In the genomic region with DNA sequence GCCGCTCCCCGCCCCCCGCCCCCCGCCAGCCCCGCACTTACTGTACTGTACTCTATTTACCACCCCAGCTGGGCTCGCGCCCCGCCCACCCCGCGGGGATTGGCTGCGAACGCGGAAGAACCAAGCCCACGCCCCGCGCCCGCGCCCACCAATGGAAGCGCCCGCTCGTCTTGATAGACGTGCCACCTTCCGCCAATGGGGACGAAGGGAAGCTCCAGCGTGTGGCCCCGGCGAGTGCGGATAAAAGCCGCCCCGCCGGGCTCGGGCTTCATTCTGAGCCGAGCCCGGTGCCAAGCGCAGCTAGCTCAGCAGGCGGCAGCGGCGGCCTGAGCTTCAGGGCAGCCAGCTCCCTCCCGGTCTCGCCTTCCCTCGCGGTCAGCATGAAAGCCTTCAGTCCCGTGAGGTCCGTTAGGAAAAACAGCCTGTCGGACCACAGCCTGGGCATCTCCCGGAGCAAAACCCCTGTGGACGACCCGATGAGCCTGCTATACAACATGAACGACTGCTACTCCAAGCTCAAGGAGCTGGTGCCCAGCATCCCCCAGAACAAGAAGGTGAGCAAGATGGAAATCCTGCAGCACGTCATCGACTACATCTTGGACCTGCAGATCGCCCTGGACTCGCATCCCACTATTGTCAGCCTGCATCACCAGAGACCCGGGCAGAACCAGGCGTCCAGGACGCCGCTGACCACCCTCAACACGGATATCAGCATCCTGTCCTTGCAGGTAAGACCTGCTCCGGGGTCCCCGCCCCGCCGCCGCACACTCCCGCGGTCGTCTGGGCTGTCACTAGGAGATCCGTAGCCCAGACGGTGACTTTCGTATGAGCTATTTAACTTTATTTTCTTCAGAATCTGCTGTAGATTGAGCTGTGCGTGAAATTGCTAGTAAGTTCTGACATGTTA, we compare ENCODE assay signal across 1 cellular context.
TF ChIP-seq lines count a peak whose summit lies in the region.

A gene with protein sequence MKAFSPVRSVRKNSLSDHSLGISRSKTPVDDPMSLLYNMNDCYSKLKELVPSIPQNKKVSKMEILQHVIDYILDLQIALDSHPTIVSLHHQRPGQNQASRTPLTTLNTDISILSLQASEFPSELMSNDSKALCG (plus strand): TSS at position 271 of the 907 bp plus-strand sequence. CDS start 110 bp downstream, at position 381.

TF ChIP-seq in K562, 482 proteins besides CTCF, POLR2A, EP300 and RAD21 (continued from another document and continues in another):
- TF ChIP-seq, protein P1, sequence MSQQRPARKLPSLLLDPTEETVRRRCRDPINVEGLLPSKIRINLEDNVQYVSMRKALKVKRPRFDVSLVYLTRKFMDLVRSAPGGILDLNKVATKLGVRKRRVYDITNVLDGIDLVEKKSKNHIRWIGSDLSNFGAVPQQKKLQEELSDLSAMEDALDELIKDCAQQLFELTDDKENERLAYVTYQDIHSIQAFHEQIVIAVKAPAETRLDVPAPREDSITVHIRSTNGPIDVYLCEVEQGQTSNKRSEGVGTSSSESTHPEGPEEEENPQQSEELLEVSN (IDR thresholded peaks at IDR 0.05; ENCODE audit: borderline replicate concordance in 1 of 2, extremely low read depth in 1 of 2, insufficient read depth in 1 of 2, insufficient read length in 1 of 2, low read depth in 1 of 2, low read length in 1 of 2, poor library complexity in 1 of 2, severe bottlenecking in 1 of 2) = peak in 1 of 2 experiments; percentile 63
- TF ChIP-seq POLR2AphosphoS5 (IDR thresholded peaks at IDR 0.05; ENCODE audit: control insufficient read depth, insufficient read depth, low read depth, low read length) (peak; percentile 94), YY1 (IDR thresholded peaks at IDR 0.05; ENCODE audit: borderline replicate concordance in 1 of 3, control insufficient read depth in 1 of 3, extremely low read depth in 1 of 3, insufficient read depth in 3 of 3, insufficient read length in 1 of 3, insufficient replicate concordance in 2 of 3, low read depth in 1 of 3, low read length in 2 of 3) (no peak), SUPT5H (IDR thresholded peaks at IDR 0.05) (peak; percentile 97), POLR2B (IDR thresholded peaks at IDR 0.05; ENCODE audit: low read depth, partially characterized antibody) (peak; percentile 97), TAF15 (IDR thresholded peaks at IDR 0.05; ENCODE audit: low read depth, low read length) (no peak), NFE2 (IDR thresholded peaks at IDR 0.05; ENCODE audit: low read depth) (no peak), ZNF174 (CRISPR knock-in tag; IDR thresholded peaks at IDR 0.05) (no peak), CHD2 (IDR thresholded peaks at IDR 0.05; ENCODE audit: low read depth, low read length) (peak; percentile 79), SNRNP70 (optimal IDR thresholded peaks at IDR 0.05; ENCODE audit: low read depth, low read length) (no peak), POLR2AphosphoS2 (IDR thresholded peaks at IDR 0.05; ENCODE audit: low read length) (peak; percentile 63; the same call in 1 of the 2 replicates), ETS2 (tag; IDR thresholded peaks at IDR 0.05; ENCODE audit: borderline replicate concordance, poor library complexity, severe bottlenecking) (no peak), PHF8 (IDR thresholded peaks at IDR 0.05; ENCODE audit: borderline replicate concordance, low read length) (peak; percentile 74; the same call in 1 of the 2 replicates), ZKSCAN3 (CRISPR knock-in tag; IDR thresholded peaks at IDR 0.05) (no peak), ZNF124 (CRISPR knock-in tag; IDR thresholded peaks at IDR 0.05) (no peak), ZNF408 (CRISPR knock-in tag; IDR thresholded peaks at IDR 0.05; ENCODE audit: low read depth) (no peak), ZNF24 (IDR thresholded peaks at IDR 0.05) (peak; percentile 52; the same call in 1 of the 2 replicates), SIX5 (IDR thresholded peaks at IDR 0.05; ENCODE audit: borderline replicate concordance in 1 of 2, insufficient read depth in 1 of 2, low read depth in 1 of 2, low read length in 2 of 2) (peak in 1 of 2 experiments; percentile 9; a peak in 1 of 4 replicates), U2AF1 (optimal IDR thresholded peaks at IDR 0.05; ENCODE audit: low read depth, low read length) (no peak), NELFE (IDR thresholded peaks at IDR 0.05; ENCODE audit: insufficient read depth, insufficient read length) (peak; percentile 84), SMAD1 (IDR thresholded peaks at IDR 0.05; ENCODE audit: low read depth, low read length, partially characterized antibody) (peak; percentile 83), KHSRP (IDR thresholded peaks at IDR 0.05) (no peak), THRAP3 (IDR thresholded peaks at IDR 0.05; ENCODE audit: borderline replicate concordance) (no peak), SNIP1 (IDR thresholded peaks at IDR 0.05; ENCODE audit: low read depth) (no peak), CHCHD3 (CRISPR knock-in tag; IDR thresholded peaks at IDR 0.05) (peak; percentile 55; the same call in 1 of the 2 replicates), C11orf30 (IDR thresholded peaks at IDR 0.05; ENCODE audit: low read depth) (no peak), RAD51 (IDR thresholded peaks at IDR 0.05; ENCODE audit: borderline replicate concordance, low read depth) (no peak), NR4A1 (CRISPR knock-in tag; IDR thresholded peaks at IDR 0.05) (0 out of 2 replicates have a peak, but pooled peaks have one; percentile 70), NR4A1 (tag; IDR thresholded peaks at IDR 0.05) (peak; percentile 38; the same call in 1 of the 2 replicates), NR2C1 (IDR thresholded peaks at IDR 0.05) (no peak), NR2C1 (tag; IDR thresholded peaks at IDR 0.05) (no peak), ZNF133 (CRISPR knock-in tag; IDR thresholded peaks at IDR 0.05) (no peak), FOXK2 (conservative IDR thresholded peaks at IDR 0.05 in 1 of 2, IDR thresholded peaks at IDR 0.05 in 1 of 2; ENCODE audit: low read depth in 2 of 2) (peak; percentile 11 to 41; a peak in 2 of 4 replicates), ZC3H4 (CRISPR knock-in tag; IDR thresholded peaks at IDR 0.05; ENCODE audit: borderline replicate concordance) (no peak)
- TF ChIP-seq, protein P2, sequence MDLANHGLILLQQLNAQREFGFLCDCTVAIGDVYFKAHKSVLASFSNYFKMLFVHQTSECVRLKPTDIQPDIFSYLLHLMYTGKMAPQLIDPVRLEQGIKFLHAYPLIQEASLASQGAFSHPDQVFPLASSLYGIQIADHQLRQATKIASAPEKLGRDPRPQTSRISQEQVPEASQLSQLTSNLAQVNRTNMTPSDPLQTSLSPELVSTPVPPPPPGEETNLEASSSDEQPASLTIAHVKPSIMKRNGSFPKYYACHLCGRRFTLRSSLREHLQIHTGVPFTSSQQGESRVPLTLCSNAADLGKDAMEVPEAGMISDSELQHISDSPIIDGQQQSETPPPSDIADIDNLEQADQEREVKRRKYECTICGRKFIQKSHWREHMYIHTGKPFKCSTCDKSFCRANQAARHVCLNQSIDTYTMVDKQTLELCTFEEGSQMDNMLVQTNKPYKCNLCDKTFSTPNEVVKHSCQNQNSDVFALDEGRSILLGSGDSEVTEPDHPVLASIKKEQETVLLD (IDR thresholded peaks at IDR 0.05) = no peak
- TF ChIP-seq, protein P3, sequence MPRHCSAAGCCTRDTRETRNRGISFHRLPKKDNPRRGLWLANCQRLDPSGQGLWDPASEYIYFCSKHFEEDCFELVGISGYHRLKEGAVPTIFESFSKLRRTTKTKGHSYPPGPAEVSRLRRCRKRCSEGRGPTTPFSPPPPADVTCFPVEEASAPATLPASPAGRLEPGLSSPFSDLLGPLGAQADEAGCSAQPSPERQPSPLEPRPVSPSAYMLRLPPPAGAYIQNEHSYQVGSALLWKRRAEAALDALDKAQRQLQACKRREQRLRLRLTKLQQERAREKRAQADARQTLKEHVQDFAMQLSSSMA (CRISPR knock-in tag; IDR thresholded peaks at IDR 0.05) = 0 out of 2 replicates have a peak, but pooled peaks have one; percentile 65
- TF ChIP-seq, protein P4, sequence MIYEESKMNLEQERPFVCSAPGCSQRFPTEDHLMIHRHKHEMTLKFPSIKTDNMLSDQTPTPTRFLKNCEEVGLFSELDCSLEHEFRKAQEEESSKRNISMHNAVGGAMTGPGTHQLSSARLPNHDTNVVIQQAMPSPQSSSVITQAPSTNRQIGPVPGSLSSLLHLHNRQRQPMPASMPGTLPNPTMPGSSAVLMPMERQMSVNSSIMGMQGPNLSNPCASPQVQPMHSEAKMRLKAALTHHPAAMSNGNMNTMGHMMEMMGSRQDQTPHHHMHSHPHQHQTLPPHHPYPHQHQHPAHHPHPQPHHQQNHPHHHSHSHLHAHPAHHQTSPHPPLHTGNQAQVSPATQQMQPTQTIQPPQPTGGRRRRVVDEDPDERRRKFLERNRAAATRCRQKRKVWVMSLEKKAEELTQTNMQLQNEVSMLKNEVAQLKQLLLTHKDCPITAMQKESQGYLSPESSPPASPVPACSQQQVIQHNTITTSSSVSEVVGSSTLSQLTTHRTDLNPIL (CRISPR knock-in tag; IDR thresholded peaks at IDR 0.05) = no peak
- TF ChIP-seq, protein P5, sequence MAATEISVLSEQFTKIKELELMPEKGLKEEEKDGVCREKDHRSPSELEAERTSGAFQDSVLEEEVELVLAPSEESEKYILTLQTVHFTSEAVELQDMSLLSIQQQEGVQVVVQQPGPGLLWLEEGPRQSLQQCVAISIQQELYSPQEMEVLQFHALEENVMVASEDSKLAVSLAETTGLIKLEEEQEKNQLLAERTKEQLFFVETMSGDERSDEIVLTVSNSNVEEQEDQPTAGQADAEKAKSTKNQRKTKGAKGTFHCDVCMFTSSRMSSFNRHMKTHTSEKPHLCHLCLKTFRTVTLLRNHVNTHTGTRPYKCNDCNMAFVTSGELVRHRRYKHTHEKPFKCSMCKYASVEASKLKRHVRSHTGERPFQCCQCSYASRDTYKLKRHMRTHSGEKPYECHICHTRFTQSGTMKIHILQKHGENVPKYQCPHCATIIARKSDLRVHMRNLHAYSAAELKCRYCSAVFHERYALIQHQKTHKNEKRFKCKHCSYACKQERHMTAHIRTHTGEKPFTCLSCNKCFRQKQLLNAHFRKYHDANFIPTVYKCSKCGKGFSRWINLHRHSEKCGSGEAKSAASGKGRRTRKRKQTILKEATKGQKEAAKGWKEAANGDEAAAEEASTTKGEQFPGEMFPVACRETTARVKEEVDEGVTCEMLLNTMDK (IDR thresholded peaks at IDR 0.05; ENCODE audit: borderline replicate concordance, insufficient read depth, low read depth, low read length, poor library complexity, severe bottlenecking) = no peak
- TF ChIP-seq, protein P6, sequence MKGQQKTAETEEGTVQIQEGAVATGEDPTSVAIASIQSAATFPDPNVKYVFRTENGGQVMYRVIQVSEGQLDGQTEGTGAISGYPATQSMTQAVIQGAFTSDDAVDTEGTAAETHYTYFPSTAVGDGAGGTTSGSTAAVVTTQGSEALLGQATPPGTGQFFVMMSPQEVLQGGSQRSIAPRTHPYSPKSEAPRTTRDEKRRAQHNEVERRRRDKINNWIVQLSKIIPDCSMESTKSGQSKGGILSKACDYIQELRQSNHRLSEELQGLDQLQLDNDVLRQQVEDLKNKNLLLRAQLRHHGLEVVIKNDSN (CRISPR knock-in tag; IDR thresholded peaks at IDR 0.05) = peak; percentile 3; the same call in 1 of the 2 replicates
- TF ChIP-seq, protein P7, sequence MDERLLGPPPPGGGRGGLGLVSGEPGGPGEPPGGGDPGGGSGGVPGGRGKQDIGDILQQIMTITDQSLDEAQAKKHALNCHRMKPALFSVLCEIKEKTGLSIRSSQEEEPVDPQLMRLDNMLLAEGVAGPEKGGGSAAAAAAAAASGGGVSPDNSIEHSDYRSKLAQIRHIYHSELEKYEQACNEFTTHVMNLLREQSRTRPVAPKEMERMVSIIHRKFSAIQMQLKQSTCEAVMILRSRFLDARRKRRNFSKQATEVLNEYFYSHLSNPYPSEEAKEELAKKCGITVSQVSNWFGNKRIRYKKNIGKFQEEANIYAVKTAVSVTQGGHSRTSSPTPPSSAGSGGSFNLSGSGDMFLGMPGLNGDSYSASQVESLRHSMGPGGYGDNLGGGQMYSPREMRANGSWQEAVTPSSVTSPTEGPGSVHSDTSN (CRISPR knock-in tag; IDR thresholded peaks at IDR 0.05; ENCODE audit: low read depth) = peak; percentile 93
- TF ChIP-seq, protein P7 (tag; conservative IDR thresholded peaks at IDR 0.05; ENCODE audit: low read depth) = peak; percentile 96
- TF ChIP-seq, protein P8, sequence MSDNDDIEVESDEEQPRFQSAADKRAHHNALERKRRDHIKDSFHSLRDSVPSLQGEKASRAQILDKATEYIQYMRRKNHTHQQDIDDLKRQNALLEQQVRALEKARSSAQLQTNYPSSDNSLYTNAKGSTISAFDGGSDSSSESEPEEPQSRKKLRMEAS (CRISPR knock-in tag; IDR thresholded peaks at IDR 0.05) = peak; percentile 28; the same call in 1 of the 2 replicates
- TF ChIP-seq, protein P9, sequence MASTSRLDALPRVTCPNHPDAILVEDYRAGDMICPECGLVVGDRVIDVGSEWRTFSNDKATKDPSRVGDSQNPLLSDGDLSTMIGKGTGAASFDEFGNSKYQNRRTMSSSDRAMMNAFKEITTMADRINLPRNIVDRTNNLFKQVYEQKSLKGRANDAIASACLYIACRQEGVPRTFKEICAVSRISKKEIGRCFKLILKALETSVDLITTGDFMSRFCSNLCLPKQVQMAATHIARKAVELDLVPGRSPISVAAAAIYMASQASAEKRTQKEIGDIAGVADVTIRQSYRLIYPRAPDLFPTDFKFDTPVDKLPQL (IDR thresholded peaks at IDR 0.05; ENCODE audit: extremely low read depth, insufficient read length) = peak; percentile 69
- TF ChIP-seq, protein P10, sequence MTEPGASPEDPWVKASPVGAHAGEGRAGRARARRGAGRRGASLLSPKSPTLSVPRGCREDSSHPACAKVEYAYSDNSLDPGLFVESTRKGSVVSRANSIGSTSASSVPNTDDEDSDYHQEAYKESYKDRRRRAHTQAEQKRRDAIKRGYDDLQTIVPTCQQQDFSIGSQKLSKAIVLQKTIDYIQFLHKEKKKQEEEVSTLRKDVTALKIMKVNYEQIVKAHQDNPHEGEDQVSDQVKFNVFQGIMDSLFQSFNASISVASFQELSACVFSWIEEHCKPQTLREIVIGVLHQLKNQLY (CRISPR knock-in tag; conservative IDR thresholded peaks at IDR 0.05) = 0 out of 4 replicates have a peak, but pooled peaks of 1 of the 2 experiments have one; percentile 85
- TF ChIP-seq, protein P11, sequence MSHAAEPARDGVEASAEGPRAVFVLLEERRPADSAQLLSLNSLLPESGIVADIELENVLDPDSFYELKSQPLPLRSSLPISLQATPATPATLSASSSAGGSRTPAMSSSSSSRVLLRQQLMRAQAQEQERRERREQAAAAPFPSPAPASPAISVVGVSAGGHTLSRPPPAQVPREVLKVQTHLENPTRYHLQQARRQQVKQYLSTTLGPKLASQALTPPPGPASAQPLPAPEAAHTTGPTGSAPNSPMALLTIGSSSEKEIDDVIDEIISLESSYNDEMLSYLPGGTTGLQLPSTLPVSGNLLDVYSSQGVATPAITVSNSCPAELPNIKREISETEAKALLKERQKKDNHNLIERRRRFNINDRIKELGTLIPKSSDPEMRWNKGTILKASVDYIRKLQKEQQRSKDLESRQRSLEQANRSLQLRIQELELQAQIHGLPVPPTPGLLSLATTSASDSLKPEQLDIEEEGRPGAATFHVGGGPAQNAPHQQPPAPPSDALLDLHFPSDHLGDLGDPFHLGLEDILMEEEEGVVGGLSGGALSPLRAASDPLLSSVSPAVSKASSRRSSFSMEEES (CRISPR knock-in tag; IDR thresholded peaks at IDR 0.05) = no peak
